Comparison of ENCODE assay signal across 10 cellular contexts in the genomic region with DNA sequence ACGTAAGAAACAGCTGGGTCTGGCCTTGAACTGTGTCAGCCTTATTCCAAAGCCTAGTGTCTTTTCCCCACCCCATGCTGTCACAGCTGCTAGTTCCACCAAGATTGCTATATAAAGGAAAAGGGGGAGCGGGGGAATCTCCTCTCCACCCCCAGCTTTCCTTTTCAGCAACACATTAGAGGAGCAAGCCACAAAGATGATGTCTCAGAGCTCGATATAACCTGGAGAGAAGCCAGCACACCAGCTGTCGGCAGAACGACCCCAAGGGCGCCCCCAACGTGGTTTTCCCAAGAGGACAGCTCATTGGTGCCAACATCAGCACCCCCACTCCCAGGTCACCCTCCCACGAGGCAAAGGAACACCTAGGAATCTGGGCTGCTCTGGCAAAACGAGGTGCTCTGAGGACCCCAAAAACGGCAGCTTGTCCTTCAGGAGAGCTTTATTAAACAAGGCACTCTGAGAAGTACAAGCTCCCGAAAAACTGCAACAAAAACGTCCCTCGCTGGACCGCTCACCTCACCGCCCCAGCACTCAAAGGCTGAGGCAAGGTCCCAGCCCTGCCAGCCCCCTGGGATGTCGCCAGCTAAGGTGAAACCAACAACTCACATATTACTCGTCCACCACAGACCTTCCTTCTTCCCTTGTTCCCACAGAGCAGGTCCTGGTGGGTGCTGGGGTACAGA.
DNase-seq lines count a peak whose midpoint lies in the region; ATAC-seq lines count a peak whose summit lies in the region.
"Had no signal": no experiment of that assay in that cellular context is flagged by ENCODE, and none has a peak within 500 bp of the region (broad histone marks: within the 10 kb centered on the region; RNA-seq: fewer than 3 reads in every experiment).

No MANE protein-coding gene starts in this region.

- ATAC-seq in stimulated activated naive CD8-positive, alpha-beta T cell treated with anti-CD3 and anti-CD28 coated beads, Interleukin-15, Interleukin-2, amounts not matched to agents 100 U/mL and 50 U/mL, for 24 hours: peak; percentile 77
- ATAC-seq in HG03469 (IDR thresholded peaks at IDR 0.05; ENCODE audit: unreplicated experiment): no peak
- ATAC-seq: natural killer cell had no signal

- H3K27me3 ChIP-seq in layer of hippocampus (ENCODE audit: control insufficient read depth, insufficient read depth, low read length): no peaks in the 10 kb centered on the region

- DNase-seq in NCI-H2171 (lab: John Stamatoyannopoulos, UW): peak; percentile 79
- DNase-seq in stimulated activated naive CD8-positive, alpha-beta T cell treated with anti-CD3 and anti-CD28 coated beads, Interleukin-15, Interleukin-2, amounts not matched to agents 100 U/mL and 50 U/mL, for 24 hours: peak; percentile 26
- DNase-seq in SHP77 treated with DMSO at 0.1 percent for 48 hours (lab: John Stamatoyannopoulos, UW): no peak
- no peak for DNase-seq in NCI-H82 (lab: John Stamatoyannopoulos, UW)
- DNase-seq: H9, natural killer cell, NCI-H1436 treated with DMSO at 0.1 percent for 48 hours had no signal

- H3K27ac ChIP-seq in angular gyrus (ENCODE audit: low read depth, low read length): peak overlapping the region; percentile 67
- H3K27ac ChIP-seq in layer of hippocampus (ENCODE audit: low read depth, low read length): peak overlapping the region; percentile 78

Comparison
In these comparisons a context has a peak if more than half of its experiments do, and no peak if none do; other contexts are left out.
1. DNase-seq: peak in NCI-H2171 (single experiment) and stimulated activated naive CD8-positive, alpha-beta T cell treated with anti-CD3 and anti-CD28 coated beads, Interleukin-15, Interleukin-2, amounts not matched to agents 100 U/mL and 50 U/mL, for 24 hours (single experiment); none in SHP77 treated with DMSO at 0.1 percent for 48 hours (single experiment) and NCI-H82 (single experiment).